In the genomic region with DNA sequence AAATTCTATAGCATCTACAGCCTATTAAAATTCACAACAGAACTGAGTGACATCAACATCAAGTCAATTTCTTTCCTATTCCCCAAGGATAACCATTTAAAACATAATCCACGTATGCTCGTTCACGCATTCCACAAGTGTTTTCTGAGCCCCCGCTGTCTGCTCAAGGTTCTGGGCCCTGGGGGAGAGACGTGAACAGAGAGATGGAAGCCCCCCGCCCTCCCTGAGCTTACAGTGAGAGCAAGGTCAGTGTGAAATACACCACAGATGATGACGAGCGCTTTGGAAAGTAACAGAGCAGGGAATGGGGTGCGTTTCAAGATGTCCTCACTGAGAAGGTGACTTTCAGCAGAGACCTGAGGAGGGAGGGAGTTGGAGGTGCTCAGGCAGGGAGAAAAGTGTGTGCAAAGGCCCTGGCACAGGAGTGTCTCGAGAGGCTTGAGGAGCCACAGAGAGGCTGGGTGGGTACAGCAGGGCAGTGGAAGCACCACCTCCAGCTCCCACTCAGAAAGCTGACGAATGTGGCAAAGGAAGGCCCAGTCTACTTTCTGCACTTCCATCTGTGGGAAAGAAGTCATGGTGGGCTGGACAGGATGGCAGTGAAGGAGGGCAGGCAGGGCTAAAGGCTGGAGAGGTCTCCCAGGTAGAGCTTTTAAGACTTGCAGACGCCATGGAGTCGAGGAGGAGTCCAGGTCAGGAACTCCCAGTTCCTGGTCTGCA, we compare ENCODE assay signal across 14 cellular contexts.
DNase-seq lines count a peak whose midpoint lies in the region; TF ChIP-seq lines count a peak whose summit lies in the region.
"Had no signal": no experiment of that assay in that cellular context is flagged by ENCODE, and none has a peak within 500 bp of the region (broad histone marks: within the 10 kb centered on the region; RNA-seq: fewer than 3 reads in every experiment).

No MANE protein-coding gene starts in this region.

- intact Hi-C loops in cardiac septum (cut with DNase I), result no loop called here
- intact Hi-C loops in left ventricle myocardium inferior (cut with micrococcal nuclease), result no loop called here

- no peaks in the 10 kb centered on the region for H3K36me3 ChIP-seq in left ventricle myocardium inferior
- H3K36me3 ChIP-seq: BLaER1 had no signal

- TF ChIP-seq CTCF in left ventricle myocardium inferior (IDR thresholded peaks at IDR 0.05; ENCODE audit: borderline replicate concordance) (no peak), coronary artery (IDR thresholded peaks at IDR 0.05) (no peak)

- H3K27ac ChIP-seq in left ventricle myocardium inferior (replicated peaks) (no peak overlapping the region), coronary artery (no peak overlapping the region)
- H3K27ac ChIP-seq: BLaER1, PC-9 had no signal

- H3K4me3 ChIP-seq in left ventricle myocardium inferior, result no peak overlapping the region
- H3K4me3 ChIP-seq in coronary artery, result no peak overlapping the region
- H3K4me3 ChIP-seq: BLaER1, PC-9 had no signal

- no peaks in the 10 kb centered on the region for H3K9me3 ChIP-seq in left ventricle myocardium inferior (replicated peaks)

- H3K4me1 ChIP-seq in left ventricle myocardium inferior, result peaks cover 4% of the 10 kb centered on the region

- peak; percentile 61 for DNase-seq in cardiac septum (ENCODE audit: low spot score)
- DNase-seq in left ventricle myocardium inferior, result no peak
- DNase-seq in coronary artery (ENCODE audit: low spot score), result peak; percentile 50
- peak; percentile 67 for DNase-seq in mesenteric fat pad (ENCODE audit: low spot score)
- no peak for DNase-seq in NCI-H2227 (lab: John Stamatoyannopoulos, UW; ENCODE audit: unreplicated experiment)
- DNase-seq in A172 (ENCODE audit: low spot score), result no peak
- no peak for DNase-seq in NCI-H1092 (lab: John Stamatoyannopoulos, UW)
- DNase-seq: HFFc6, KBM-7, NCI-H146, NCI-H446, NCI-H774, PC-9 had no signal

- no peaks in the 10 kb centered on the region for H3K27me3 ChIP-seq in left ventricle myocardium inferior (ENCODE audit: low read depth)
- H3K27me3 ChIP-seq: BLaER1 had no signal

Comparison
In these comparisons a context has a peak if more than half of its experiments do, and no peak if none do; other contexts are left out.
1. DNase-seq: peak in cardiac septum (single experiment), coronary artery (single experiment) and mesenteric fat pad (single experiment); none in left ventricle myocardium inferior (single experiment), NCI-H2227 (single experiment), A172 (single experiment) and NCI-H1092 (single experiment).